8 cellular contexts compared by ENCODE assay signal in genomic region chr3:25592510-25592968, GRCh38.
DNase-seq lines count a peak whose midpoint lies in the region; ATAC-seq and TF ChIP-seq lines count a peak whose summit lies in the region.

No MANE protein-coding gene starts in this region.

- peaks cover 16% of the 10 kb centered on the region for H3K36me3 Mint-ChIP-seq in activated T-helper 17 cell treated with anti-CD3 and anti-CD28 coated beads, Interleukin-2, amount 50 U/mL, for 72 hours (ENCODE audit: low read depth)

- TF ChIP-seq CTCF in uterus (IDR thresholded peaks at IDR 0.05), result peak; percentile 5 to 35 (median 18)

- H3K9me3 ChIP-seq in uterus, result no peaks in the 10 kb centered on the region

- ATAC-seq in activated T-helper 17 cell treated with anti-CD3 and anti-CD28 coated beads, Interleukin-2, amount 50 U/mL, for 72 hours (replicated peaks), result peak; percentile 34

- no peaks in the 10 kb centered on the region for H3K36me3 ChIP-seq in uterus

- no peaks in the 10 kb centered on the region for H3K4me1 Mint-ChIP-seq in activated T-helper 17 cell treated with anti-CD3 and anti-CD28 coated beads, Interleukin-2, amount 50 U/mL, for 72 hours

- no peaks in the 10 kb centered on the region for H3K9me3 Mint-ChIP-seq in activated T-helper 17 cell treated with anti-CD3 and anti-CD28 coated beads, Interleukin-2, amount 50 U/mL, for 72 hours

- intact Hi-C loops in uterus (cut with DNase I; ENCODE audit: low total_unique reads), result no loop called here

- no peaks in the 10 kb centered on the region for H3K27me3 Mint-ChIP-seq in activated T-helper 17 cell treated with anti-CD3 and anti-CD28 coated beads, Interleukin-2, amount 50 U/mL, for 72 hours

- TF ChIP-seq POLR2A in uterus (IDR thresholded peaks at IDR 0.05), result no peak

- DNase-seq in A172 (ENCODE audit: low spot score) (peak; percentile 91), H4 (ENCODE audit: low spot score) (peak; percentile 69), iris pigment epithelial cell (ENCODE audit: low read depth) (peak; percentile 95), uterus (peak; percentile 58 to 68), SW480 (ENCODE audit: low spot score) (no peak), ureter (ENCODE audit: low spot score) (no peak), putamen (ENCODE audit: low spot score) (no peak)

- H3K4me1 ChIP-seq in uterus, result no peaks in the 10 kb centered on the region

- no peak overlapping the region for H3K27ac Mint-ChIP-seq in activated T-helper 17 cell treated with anti-CD3 and anti-CD28 coated beads, Interleukin-2, amount 50 U/mL, for 72 hours

- no peaks in the 10 kb centered on the region for H3K27me3 ChIP-seq in uterus

- H3K4me3 ChIP-seq in uterus, result no peak overlapping the region

- H3K27ac ChIP-seq in uterus, result peak overlapping the region; percentile 42 to 61

- no peak overlapping the region for H3K4me3 Mint-ChIP-seq in activated T-helper 17 cell treated with anti-CD3 and anti-CD28 coated beads, Interleukin-2, amount 50 U/mL, for 72 hours

Comparison
In these comparisons a context has a peak if more than half of its experiments do, and no peak if none do; other contexts are left out.
1. DNase-seq: peak in A172 (single experiment), H4 (single experiment), iris pigment epithelial cell (single experiment) and uterus (2 of 2); none in SW480 (single experiment), ureter (single experiment) and putamen (single experiment).